Comparison of ENCODE assay signal across 22 cellular contexts in the genomic region with DNA sequence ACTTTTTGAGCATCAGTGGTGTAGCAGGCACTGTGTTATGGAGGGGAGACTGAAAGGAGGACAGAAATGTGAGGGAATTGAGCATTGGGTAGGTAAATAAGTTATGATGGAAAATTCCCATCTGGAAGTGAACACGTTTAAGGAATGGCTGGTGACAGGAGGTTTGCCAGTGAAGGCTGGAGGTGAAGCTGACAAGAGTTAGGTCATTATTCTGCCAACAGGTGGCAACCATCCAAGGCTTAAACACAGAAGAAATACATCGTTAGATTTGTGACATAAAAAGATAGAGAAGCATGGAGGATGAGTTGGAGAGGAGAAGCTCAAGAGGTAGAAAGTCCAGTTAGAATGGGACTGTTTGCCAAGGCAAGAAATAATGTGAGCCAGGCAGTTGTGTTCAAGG.
DNase-seq lines count a peak whose midpoint lies in the region; FAIRE-seq and TF ChIP-seq lines count a peak whose summit lies in the region.
"Had no signal": no experiment of that assay in that cellular context is flagged by ENCODE, and none has a peak within 500 bp of the region (broad histone marks: within the 10 kb centered on the region; RNA-seq: fewer than 3 reads in every experiment).

No MANE protein-coding gene starts in this region.

- TF ChIP-seq POLR2A in H1 (IDR thresholded peaks at IDR 0.05; ENCODE audit: control extremely low read depth in 1 of 2, low read depth in 2 of 2, low read length in 2 of 2) (no peak), uterus (IDR thresholded peaks at IDR 0.05) (no peak), spleen (IDR thresholded peaks at IDR 0.05) (no peak)

- no peak overlapping the region for H3K14ac ChIP-seq in H1 (ENCODE audit: insufficient read length)

- no peaks in the 10 kb centered on the region for H3K27me3 ChIP-seq in H1 (replicated peaks in 1 of 4; ENCODE audit: control insufficient read depth in 3 of 4, extremely low read depth in 1 of 4, insufficient read depth in 3 of 4, low read length in 3 of 4)
- no peaks in the 10 kb centered on the region for H3K27me3 ChIP-seq in uterus
- no peaks in the 10 kb centered on the region for H3K27me3 ChIP-seq in spleen (replicated peaks in 1 of 7)
- H3K27me3 ChIP-seq: BE2C, MG63, SJSA1 had no signal

- H2AK5ac ChIP-seq in H1 (ENCODE audit: low read depth, low read length) = no peak overlapping the region

- H3K56ac ChIP-seq in H1 (replicated peaks; ENCODE audit: insufficient read length, low read depth, low read length) = no peak overlapping the region

- H3K27ac ChIP-seq in H1 (ENCODE audit: low read depth, low read length) (no peak overlapping the region), uterus (no peak overlapping the region), spleen (no peak overlapping the region)
- H3K27ac ChIP-seq: SJSA1 had no signal

- no peak for FAIRE-seq in H1 (lab: Jason Lieb, UNC)
- FAIRE-seq: A204.1, H54 had no signal

- peak; percentile 15 to 18; a peak in 2 of 4 replicates for TF ChIP-seq RAD21 in H1 (IDR thresholded peaks at IDR 0.05 in 1 of 2, conservative IDR thresholded peaks at IDR 0.05 in 1 of 2; ENCODE audit: low read depth in 2 of 2, low read length in 2 of 2)

- no peak overlapping the region for H3K18ac ChIP-seq in H1 (ENCODE audit: extremely low read depth, low read length)

- H2BK12ac ChIP-seq in H1 (ENCODE audit: low read depth, low read length) = no peak overlapping the region

- no peak overlapping the region for H4K91ac ChIP-seq in H1 (replicated peaks; ENCODE audit: insufficient read length, low read length)

- no peaks in the 10 kb centered on the region for H3K23me2 ChIP-seq in H1 (ENCODE audit: low read depth, low read length)

- peak; percentile 29 for DNase-seq in NCI-H1105 treated with DMSO at 0.1 percent for 48 hours (lab: John Stamatoyannopoulos, UW)
- no peak for DNase-seq in NCI-H1105 (lab: John Stamatoyannopoulos, UW)
- DNase-seq in GM12864 (ENCODE audit: low read depth) = no peak
- peak; percentile 7 for DNase-seq in NCI-H2029 (lab: John Stamatoyannopoulos, UW)
- DNase-seq in H1 (ENCODE audit: low read depth in 1 of 2, low spot score in 2 of 2) = no peak
- DNase-seq in ureter (ENCODE audit: low spot score) = no peak
- DNase-seq in uterus = no peak
- DNase-seq in spleen = no peak
- DNase-seq: BE2C; CD4-positive, CD25-positive, alpha-beta regulatory T cell; COR-L47; DMS153; EL; Kasumi-1; MG63; NCI-H1048; NCI-H1694; NCI-H82; T-helper 2 cell had no signal

- no peaks in the 10 kb centered on the region for H3K79me1 ChIP-seq in H1 (ENCODE audit: low read depth, low read length)

- H4K20me1 ChIP-seq in H1 (replicated peaks in 1 of 2; ENCODE audit: control insufficient read depth in 1 of 2, insufficient read depth in 2 of 2, low read length in 2 of 2) = no peaks in the 10 kb centered on the region

- no peaks in the 10 kb centered on the region for H3K36me3 ChIP-seq in H1 (ENCODE audit: control insufficient read depth in 2 of 4, insufficient read depth in 4 of 4, low read length in 3 of 4)
- H3K36me3 ChIP-seq in uterus = no peaks in the 10 kb centered on the region
- H3K36me3 ChIP-seq in spleen = no peaks in the 10 kb centered on the region
- H3K36me3 ChIP-seq: BE2C, MG63, SJSA1 had no signal

- no peak for TF ChIP-seq EP300 in H1 (IDR thresholded peaks at IDR 0.05; ENCODE audit: borderline replicate concordance in 1 of 2, low read depth in 2 of 2, low read length in 2 of 2)

- WGBS in H1 (ENCODE audit: extremely low coverage in 1 of 2, insufficient coverage in 1 of 2, insufficient read length in 1 of 2, insufficient replicate concordance in 2 of 2, low coverage in 1 of 2, low lambda C conversion rate in 2 of 2, missing lambda C conversion rate in 1 of 2), 2 experiments = 83% methylated on average over 2 of the region's 2 CpGs; no CpG with 5 or more reads in 1 of the 2 experiments
- WGBS in spleen, 5 donors = 52 to 67% (median 56%) methylated on average over 2 of the region's 2 CpGs

- POLR2A ChIA-PET in H1 (lab: Charles Lee; ENCODE audit: partially characterized antibody) = no interaction called here

- no peaks in the 10 kb centered on the region for H3K79me2 ChIP-seq in H1 (ENCODE audit: control insufficient read depth in 1 of 2, insufficient read depth in 2 of 2, low read length in 2 of 2)

- no peak overlapping the region for H2BK20ac ChIP-seq in H1 (ENCODE audit: low read length)

- no peak overlapping the region for H4K8ac ChIP-seq in H1 (ENCODE audit: extremely low read depth, insufficient read depth, low read length)

- no peak overlapping the region for H3K4me3 ChIP-seq in GM12864 (ENCODE audit: low read depth, low read length)
- no peak overlapping the region for H3K4me3 ChIP-seq in H1 (ENCODE audit: extremely low read depth in 1 of 4, insufficient read depth in 2 of 4, low read depth in 3 of 4, low read length in 4 of 4)
- H3K4me3 ChIP-seq in uterus = no peak overlapping the region
- no peak overlapping the region for H3K4me3 ChIP-seq in spleen
- H3K4me3 ChIP-seq: MG63, SJSA1 had no signal

- no peak overlapping the region for H3K4ac ChIP-seq in H1 (replicated peaks; ENCODE audit: insufficient read length, low read depth, low read length)

- H3K4me1 ChIP-seq in H1 (replicated peaks in 1 of 4; ENCODE audit: control insufficient read depth in 3 of 4, insufficient read depth in 4 of 4, low read length in 3 of 4) (no peaks in the 10 kb centered on the region), uterus (no peaks in the 10 kb centered on the region), spleen (no peaks in the 10 kb centered on the region)
- H3K4me1 ChIP-seq: BE2C, SJSA1 had no signal

- no peak overlapping the region for H3K9ac ChIP-seq in H1 (replicated peaks in 1 of 4; ENCODE audit: extremely low read depth in 1 of 4, low read depth in 3 of 4, low read length in 3 of 4)

- no peak overlapping the region for H2BK15ac ChIP-seq in H1 (ENCODE audit: low read length)

- H3K9me3 ChIP-seq in H1 (ENCODE audit: insufficient read depth in 2 of 2, low read depth in 1 of 2, low read length in 1 of 2) (no peaks in the 10 kb centered on the region), uterus (no peaks in the 10 kb centered on the region), spleen (no peaks in the 10 kb centered on the region)
- H3K9me3 ChIP-seq: BE2C, MG63, SJSA1 had no signal

- CTCF ChIA-PET in H1 (lab: Charles Lee; ENCODE audit: partially characterized antibody) = interaction anchor here (0.7 to 1.5 kb wide), 6 partner anchors 10 to 114 kb away, joined by 3 to 4 read pairs (median 3); no protein-coding TSS in a partner anchor

- intact Hi-C loops in uterus (cut with DNase I; ENCODE audit: low total_unique reads) = no loop called here
- intact Hi-C loops in spleen (cut with DNase I; ENCODE audit: low total_unique reads) = no loop called here

- H3K4me2 ChIP-seq in H1 (ENCODE audit: insufficient read depth in 1 of 2, low read depth in 2 of 2, low read length in 2 of 2) = no peak overlapping the region

- no peak overlapping the region for H2BK120ac ChIP-seq in H1 (replicated peaks; ENCODE audit: low read depth, low read length)

- no peak overlapping the region for H4K5ac ChIP-seq in H1 (ENCODE audit: insufficient read length, low read depth, low read length)

- TF ChIP-seq CTCF in GM12864 (IDR thresholded peaks at IDR 0.05; ENCODE audit: low read depth, low read length, missing control alignments) = peak; percentile 4
- TF ChIP-seq CTCF in H1 (IDR thresholded peaks at IDR 0.05; ENCODE audit: control extremely low read depth in 1 of 3, insufficient read depth in 1 of 3, low read depth in 1 of 3, low read length in 3 of 3) = peak in 1 of 3 experiments; percentile 20; a peak in 2 of 4 replicates
- TF ChIP-seq CTCF in uterus (IDR thresholded peaks at IDR 0.05) = no peak
- TF ChIP-seq CTCF in spleen (IDR thresholded peaks at IDR 0.05 in 8 of 11, conservative IDR thresholded peaks at IDR 0.05 in 3 of 11) = no peak

- no peak overlapping the region for H2AFZ ChIP-seq in H1 (ENCODE audit: low read length)

- no peak overlapping the region for H3K23ac ChIP-seq in H1 (ENCODE audit: insufficient read length)

- no peak overlapping the region for H2BK5ac ChIP-seq in H1 (ENCODE audit: low read depth, low read length)

TF ChIP-seq in H1, 55 proteins besides CTCF, POLR2A, EP300 and RAD21 (continues in another document):
- TF ChIP-seq SP2 (IDR thresholded peaks at IDR 0.05; ENCODE audit: low read length) (no peak), SAP30 (IDR thresholded peaks at IDR 0.05; ENCODE audit: insufficient read depth, insufficient replicate concordance, low read length) (no peak), GABPA (IDR thresholded peaks at IDR 0.05; ENCODE audit: borderline replicate concordance, insufficient read depth, low read length) (no peak), HDAC2 (IDR thresholded peaks at IDR 0.05; ENCODE audit: borderline replicate concordance in 1 of 2, low read depth in 2 of 2, low read length in 2 of 2) (no peak), NRF1 (IDR thresholded peaks at IDR 0.05; ENCODE audit: low read depth, low read length) (no peak), RFX5 (IDR thresholded peaks at IDR 0.05; ENCODE audit: borderline replicate concordance, low read depth, low read length) (no peak), CBX8 (IDR thresholded peaks at IDR 0.05; ENCODE audit: borderline replicate concordance, low read depth, low read length) (no peak), GTF2F1 (IDR thresholded peaks at IDR 0.05; ENCODE audit: borderline replicate concordance, low read depth, low read length) (no peak), RBBP5 (IDR thresholded peaks at IDR 0.05; ENCODE audit: borderline replicate concordance, low read depth, low read length) (no peak), SIRT6 (IDR thresholded peaks at IDR 0.05; ENCODE audit: low read length) (no peak), ATF2 (IDR thresholded peaks at IDR 0.05; ENCODE audit: low read length) (no peak), KDM1A (IDR thresholded peaks at IDR 0.05; ENCODE audit: borderline replicate concordance, low read length) (no peak)
- TF ChIP-seq, protein P1, sequence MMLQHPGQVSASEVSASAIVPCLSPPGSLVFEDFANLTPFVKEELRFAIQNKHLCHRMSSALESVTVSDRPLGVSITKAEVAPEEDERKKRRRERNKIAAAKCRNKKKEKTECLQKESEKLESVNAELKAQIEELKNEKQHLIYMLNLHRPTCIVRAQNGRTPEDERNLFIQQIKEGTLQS (IDR thresholded peaks at IDR 0.05; ENCODE audit: insufficient read depth, low read depth, low read length) = no peak

Comparison
In these comparisons a context has a peak if more than half of its experiments do, and no peak if none do; other contexts are left out.
1. DNase-seq: peak in NCI-H1105 treated with DMSO at 0.1 percent for 48 hours (single experiment) and NCI-H2029 (single experiment); none in NCI-H1105 (single experiment), GM12864 (single experiment), H1 (0 of 2), ureter (single experiment), uterus (0 of 2) and spleen (single experiment).